ENCODE assay signal across 34 cellular contexts in the genomic region with DNA sequence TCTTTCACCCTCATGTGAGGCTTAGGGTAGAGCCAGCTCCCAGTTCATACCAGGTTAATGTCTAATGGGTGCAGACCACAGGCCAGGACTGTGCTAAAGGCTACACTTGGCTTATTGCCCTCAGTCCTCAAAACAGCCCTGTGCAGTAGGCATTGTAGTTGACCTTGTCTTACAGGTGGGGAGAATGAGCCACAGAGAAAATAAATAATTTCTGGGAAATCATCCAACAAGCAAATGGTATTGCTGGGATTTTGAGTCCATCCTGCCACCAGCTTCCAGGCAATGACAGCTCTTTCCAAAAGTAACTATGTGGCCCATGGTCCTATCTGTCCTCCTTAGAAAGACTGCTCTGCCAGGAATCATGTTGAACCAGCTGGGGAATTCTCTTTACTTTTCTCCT.
A peak's percentile ranks its signal among the peaks of the same experiment; 100 is the strongest.
DNase-seq lines count a peak whose midpoint lies in the region; ATAC-seq, FAIRE-seq and TF ChIP-seq lines count a peak whose summit lies in the region.
"Had no signal": no experiment of that assay in that cellular context is flagged by ENCODE, and none has a peak within 500 bp of the region (broad histone marks: within the 10 kb centered on the region; RNA-seq: fewer than 3 reads in every experiment).

No MANE protein-coding gene starts in this region.

- H3K36me3 Mint-ChIP-seq in osteocyte (ENCODE audit: unreplicated experiment) = no peaks in the 10 kb centered on the region
- H3K36me3 Mint-ChIP-seq: activated naive CD8-positive, alpha-beta T cell; CD4-positive, CD25-positive, alpha-beta regulatory T cell had no signal

- no peaks in the 10 kb centered on the region for H3K9me3 ChIP-seq in right atrium auricular region
- H3K9me3 ChIP-seq: mucosa of descending colon, Peyer's patch, thoracic aorta had no signal

- H3K4me3 Mint-ChIP-seq in osteocyte (ENCODE audit: unreplicated experiment) = no peak overlapping the region
- H3K4me3 Mint-ChIP-seq: activated naive CD8-positive, alpha-beta T cell; CD4-positive, CD25-positive, alpha-beta regulatory T cell; stimulated activated naive CD8-positive, alpha-beta T cell treated with anti-CD3 and anti-CD28 coated beads, Interleukin-15, Interleukin-2, amounts not matched to agents 100 ng/mL and 50 ng/mL, for 24 hours; WTC11 had no signal

- peaks cover 5% of the 10 kb centered on the region for H3K9me3 Mint-ChIP-seq in osteocyte (ENCODE audit: unreplicated experiment)

- no peak overlapping the region for H3K4me3 ChIP-seq in right atrium auricular region
- H3K4me3 ChIP-seq: K562, mucosa of descending colon, Peyer's patch, thoracic aorta had no signal

- no peak overlapping the region for H3K27ac Mint-ChIP-seq in osteocyte (ENCODE audit: unreplicated experiment)
- H3K27ac Mint-ChIP-seq: activated naive CD8-positive, alpha-beta T cell; CD4-positive, CD25-positive, alpha-beta regulatory T cell; stimulated activated naive CD8-positive, alpha-beta T cell treated with anti-CD3 and anti-CD28 coated beads, Interleukin-15, Interleukin-2, amounts not matched to agents 100 ng/mL and 50 ng/mL, for 24 hours; WTC11 had no signal

- no peak for FAIRE-seq in RCC 7860 (lab: Jason Lieb, UNC)
- FAIRE-seq: A204.1, GM18507, HTR-8/SVneo, K562 had no signal

- no peaks in the 10 kb centered on the region for H3K4me1 Mint-ChIP-seq in osteocyte (ENCODE audit: unreplicated experiment)
- H3K4me1 Mint-ChIP-seq: CD4-positive, CD25-positive, alpha-beta regulatory T cell; WTC11 had no signal

- H3K27ac ChIP-seq in right atrium auricular region = no peak overlapping the region
- H3K27ac ChIP-seq: Peyer's patch, thoracic aorta had no signal

- TF ChIP-seq CTCF in right atrium auricular region (IDR thresholded peaks at IDR 0.05) (no peak), osteocyte (IDR thresholded peaks at IDR 0.05) (no peak)

- intact Hi-C loops in Right ventricle myocardium inferior (cut with DNase I) = no loop called here

- H3K36me3 ChIP-seq in right atrium auricular region = no peaks in the 10 kb centered on the region
- H3K36me3 ChIP-seq: Peyer's patch, thoracic aorta had no signal

- DNase-seq in Right ventricle myocardium inferior (ENCODE audit: missing footprints) (no peak), right atrium auricular region (ENCODE audit: low spot score) (no peak), NCI-H2029 (lab: John Stamatoyannopoulos, UW) (peak; percentile 78), SHP77 treated with DMSO at 0.1 percent for 48 hours (lab: John Stamatoyannopoulos, UW) (peak; percentile 63), osteocyte (ENCODE audit: extremely low spot score, unreplicated experiment) (peak; percentile 36), RCC 7860 (ENCODE audit: low spot score) (no peak), nucleus accumbens (lab: John Stamatoyannopoulos, UW) (no peak)
- DNase-seq in stimulated activated CD4-positive, alpha-beta T cell treated with anti-CD3 and anti-CD28 coated beads, Interleukin-4, amount 100 ng/mL, for 4 hours = no peak
- DNase-seq: activated CD4-positive, alpha-beta T cell treated with anti-CD3 and anti-CD28 coated beads, Interleukin-2, amount 50 U/mL, for 1 hour; activated effector memory CD4-positive, alpha-beta T cell treated with Interleukin-2 at 50 U/mL for 16 hours; activated T-cell treated with anti-CD3 and anti-CD28 coated beads, Interleukin-2, amount 50 U/mL, for 1 hour; anterior cingulate cortex; CD4-positive, CD25-positive, alpha-beta regulatory T cell; EL; foreskin melanocyte; kidney glomerular epithelial cell; mammary epithelial cell; mucosa of descending colon; NCI-H1436 treated with DMSO at 0.1 percent for 48 hours; NCI-H2171 treated with DMSO at 0.1 percent for 48 hours; NCI-H524 treated with DMSO at 0.1 percent for 48 hours; Peyer's patch; posterior cingulate gyrus; right cardiac atrium; stimulated activated CD4-positive, alpha-beta T cell treated with anti-CD3 and anti-CD28 coated beads, Interleukin-2, amount 100 ng/mL, for 24 hours; stimulated activated CD8-positive, alpha-beta memory T cell treated with anti-CD3 and anti-CD28 coated beads, Interleukin-4, amount 100 ng/mL, for 48 hours had no signal

- ATAC-seq in Right ventricle myocardium inferior = peak; percentile 48
- ATAC-seq: K562, mucosa of descending colon, WTC11 had no signal

- H3K27me3 ChIP-seq in right atrium auricular region = no peaks in the 10 kb centered on the region
- H3K27me3 ChIP-seq: Peyer's patch had no signal

- H3K4me1 ChIP-seq in right atrium auricular region = no peaks in the 10 kb centered on the region
- H3K4me1 ChIP-seq: Peyer's patch had no signal

- peaks cover 15% of the 10 kb centered on the region for H3K27me3 Mint-ChIP-seq in osteocyte (ENCODE audit: unreplicated experiment)

Comparison
In these comparisons a context has a peak if more than half of its experiments do, and no peak if none do; other contexts are left out.
1. DNase-seq: peak in NCI-H2029 (single experiment), SHP77 treated with DMSO at 0.1 percent for 48 hours (single experiment) and osteocyte (single experiment); none in Right ventricle myocardium inferior (single experiment), right atrium auricular region (single experiment), RCC 7860 (single experiment), stimulated activated CD4-positive, alpha-beta T cell treated with anti-CD3 and anti-CD28 coated beads, Interleukin-4, amount 100 ng/mL, for 4 hours (0 of 2) and nucleus accumbens (0 of 56).